In the genomic region with DNA sequence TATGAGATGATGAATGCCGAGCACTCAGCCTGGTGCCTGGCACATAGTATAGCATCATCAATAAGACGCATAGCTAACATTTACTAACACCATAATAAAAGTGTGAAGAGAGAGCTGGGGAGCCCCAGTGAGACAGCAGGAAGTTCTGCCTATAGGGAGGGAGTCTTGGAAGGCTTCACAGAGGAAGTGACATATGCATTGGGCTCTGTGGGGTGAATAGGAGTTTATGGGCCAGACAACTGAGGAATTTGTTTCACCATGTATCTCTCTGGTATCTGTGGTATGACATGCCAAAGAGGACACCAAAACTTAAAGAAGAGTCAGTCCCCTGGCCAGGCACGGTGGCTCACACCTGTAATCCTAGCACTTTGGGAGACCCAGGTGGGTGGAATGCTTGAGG, we compare ENCODE assay signal across 8 cellular contexts.
"Had no signal": no experiment of that assay in that cellular context is flagged by ENCODE, and none has a peak within 500 bp of the region (broad histone marks: within the 10 kb centered on the region; RNA-seq: fewer than 3 reads in every experiment).

No MANE protein-coding gene starts in this region.

- H3K4me3 ChIP-seq: GM23338 had no signal

- H3K4me2 ChIP-seq: GM23338 had no signal

- FAIRE-seq: H1, H54, HTR-8/SVneo had no signal

- ATAC-seq: GM23338 had no signal

- H2AFZ ChIP-seq: GM23338 had no signal

- DNase-seq: H9, HCEC 1CT, HFFc6, KG1 had no signal
